ENCODE assay signal across 15 cellular contexts in genomic region chr7:82373890-82374289, GRCh38.
"Had no signal": no experiment of that assay in that cellular context is flagged by ENCODE, and none has a peak within 500 bp of the region (broad histone marks: within the 10 kb centered on the region; RNA-seq: fewer than 3 reads in every experiment).

No MANE protein-coding gene starts in this region.

- H3K4me3 Mint-ChIP-seq: activated CD4-positive, alpha-beta memory T cell treated with anti-CD3 and anti-CD28 coated beads, Interleukin-2, amount 10 ng/mL, durations not matched to agents 7 days and 5 days; activated T-cell treated with anti-CD3 and anti-CD28 coated beads, Interleukin-2, amount 50 U/mL, for 24 hours; neural progenitor cell; T-helper 17 cell; WTC11 had no signal

- H3K27ac Mint-ChIP-seq: activated CD4-positive, alpha-beta memory T cell treated with anti-CD3 and anti-CD28 coated beads, Interleukin-2, amount 10 ng/mL, durations not matched to agents 7 days and 5 days; activated T-cell treated with anti-CD3 and anti-CD28 coated beads, Interleukin-2, amount 50 U/mL, for 24 hours; T-helper 17 cell; WTC11 had no signal

- H3K9me3 Mint-ChIP-seq: activated CD4-positive, alpha-beta memory T cell treated with anti-CD3 and anti-CD28 coated beads, Interleukin-2, amount 10 ng/mL, durations not matched to agents 7 days and 5 days; activated T-cell treated with anti-CD3 and anti-CD28 coated beads, Interleukin-2, amount 50 U/mL, for 24 hours; neural progenitor cell; WTC11 had no signal

- H3K4me1 Mint-ChIP-seq: activated CD4-positive, alpha-beta memory T cell treated with anti-CD3 and anti-CD28 coated beads, Interleukin-2, amount 10 ng/mL, durations not matched to agents 7 days and 5 days; T-helper 17 cell had no signal

- H3K36me3 Mint-ChIP-seq: neural progenitor cell, WTC11 had no signal

- ATAC-seq: gastroesophageal sphincter, left colon, T-helper 17 cell, upper lobe of right lung, WTC11 had no signal

- H3K27me3 Mint-ChIP-seq: activated CD4-positive, alpha-beta memory T cell treated with anti-CD3 and anti-CD28 coated beads, Interleukin-2, amount 10 ng/mL, durations not matched to agents 7 days and 5 days; activated T-cell treated with anti-CD3 and anti-CD28 coated beads, Interleukin-2, amount 50 U/mL, for 24 hours; T-helper 17 cell had no signal

- DNase-seq: activated CD4-positive, alpha-beta memory T cell treated with anti-CD3 and anti-CD28 coated beads, Interleukin-2, amount 10 ng/mL, durations not matched to agents 7 days and 5 days; activated CD4-positive, alpha-beta T cell treated with anti-CD3 and anti-CD28 coated beads for 4 hours; activated naive CD4-positive, alpha-beta T cell treated with anti-CD3 and anti-CD28 coated beads, Interleukin-2, amount 50 U/mL, for 16 hours; activated T-cell treated with anti-CD3 and anti-CD28 coated beads, Interleukin-2, amount 50 U/mL, for 24 hours; left colon; mammary epithelial cell; sigmoid colon; stimulated activated CD4-positive, alpha-beta T cell treated with anti-CD3 and anti-CD28 coated beads, Interleukin-1b, Interleukin-23, amount 100 ng/mL, for 48 hours; stomach; T-helper 17 cell; testis; upper lobe of right lung had no signal
